Comparison of ENCODE assay signal across 8 cellular contexts in genomic region chr17:67431210-67432015, GRCh38. TPM values are rescaled to one million over a fixed set of nuclear protein-coding genes. Genes with fewer than 3 reads are reported as not detected.
DNase-seq lines count a peak whose midpoint lies in the region; ATAC-seq and TF ChIP-seq lines count a peak whose summit lies in the region.

No MANE protein-coding gene starts in this region.

- no peaks in the 10 kb centered on the region for H3K9me3 ChIP-seq in hepatocyte (ENCODE audit: low read depth)
- H3K9me3 ChIP-seq in tibial nerve: no peaks in the 10 kb centered on the region
- H3K9me3 ChIP-seq in MM.1S (replicated peaks; ENCODE audit: insufficient read depth, low read length): no peaks in the 10 kb centered on the region

- H3K27me3 ChIP-seq in hepatocyte (no peaks in the 10 kb centered on the region), tibial nerve (no peaks in the 10 kb centered on the region), MM.1S (replicated peaks; ENCODE audit: insufficient read depth, low read length) (no peaks in the 10 kb centered on the region)

- H3K9ac ChIP-seq in MM.1S (ENCODE audit: low read length): no peak overlapping the region

- ATAC-seq in HG02852 (IDR thresholded peaks at IDR 0.05; ENCODE audit: unreplicated experiment) (peak; percentile 54), GM21717 (IDR thresholded peaks at IDR 0.05; ENCODE audit: unreplicated experiment) (no peak)
- peak; percentile 69 for ATAC-seq in activated CD8-positive, alpha-beta T cell treated with anti-CD3 and anti-CD28 coated beads for 36 hours

- peaks cover 3% of the 10 kb centered on the region for H3K9me3 Mint-ChIP-seq in activated CD8-positive, alpha-beta T cell treated with anti-CD3 and anti-CD28 coated beads for 36 hours

- WGBS in hepatocyte (ENCODE audit: low lambda C conversion rate, missing lambda C conversion rate): 77% methylated on average over 10 of the region's 10 CpGs
- WGBS in tibial nerve, 2 donors: 73 to 74% methylated on average over 10 of the region's 10 CpGs

- TF ChIP-seq CTCF in AG10803 (conservative IDR thresholded peaks at IDR 0.05; ENCODE audit: low read length) (no peak), hepatocyte (IDR thresholded peaks at IDR 0.05; ENCODE audit: poor library complexity) (no peak), tibial nerve (IDR thresholded peaks at IDR 0.05) (no peak), MM.1S (IDR thresholded peaks at IDR 0.05; ENCODE audit: low read length) (no peak)
- TF ChIP-seq CTCF in activated CD8-positive, alpha-beta T cell treated with anti-CD3 and anti-CD28 coated beads for 36 hours (IDR thresholded peaks at IDR 0.05): no peak

- H3F3A ChIP-seq in MM.1S (ENCODE audit: insufficient read depth, low read length): no peaks in the 10 kb centered on the region

- DNase-seq in AG10803 (ENCODE audit: low read depth): peak; percentile 87
- DNase-seq in activated CD8-positive, alpha-beta T cell treated with anti-CD3 and anti-CD28 coated beads for 36 hours: peak; percentile 36
- DNase-seq in hepatocyte (ENCODE audit: low spot score): peak; percentile 31
- DNase-seq in tibial nerve (ENCODE audit: low spot score in 2 of 2): no peak
- no peak for DNase-seq in NCI-H2171 treated with DMSO at 0.1 percent for 48 hours (lab: John Stamatoyannopoulos, UW)
- DNase-seq in MM.1S: no peak

- no peaks in the 10 kb centered on the region for H4K20me1 ChIP-seq in hepatocyte (ENCODE audit: insufficient read depth, poor library complexity, severe bottlenecking)
- H4K20me1 ChIP-seq in MM.1S (ENCODE audit: insufficient read depth, low read length): no peaks in the 10 kb centered on the region

- H2AFZ ChIP-seq in hepatocyte: no peak overlapping the region
- no peak overlapping the region for H2AFZ ChIP-seq in MM.1S (ENCODE audit: low read length)

- CTCF ChIA-PET in activated CD8-positive, alpha-beta T cell treated with anti-CD3 and anti-CD28 coated beads for 36 hours (lab: Charles Lee): interaction anchor here (0.9 to 6.6 kb wide), 10 partner anchors 9 to 57 kb away, joined by 3 to 52 read pairs (median 8); partner anchors contain the start of gene PITPNC1

- peak overlapping the region; percentile 84 for H3K27ac Mint-ChIP-seq in activated CD8-positive, alpha-beta T cell treated with anti-CD3 and anti-CD28 coated beads for 36 hours

- H3K27ac ChIP-seq in hepatocyte (peak overlapping the region; percentile 41), tibial nerve (no peak overlapping the region), MM.1S (ENCODE audit: low read length) (no peak overlapping the region)

- intact Hi-C loops in activated CD8-positive, alpha-beta T cell treated with anti-CD3 and anti-CD28 coated beads for 36 hours (cut with micrococcal nuclease): loop anchor here (2.0 to 5.0 kb wide), 3 partner anchors 41 to 54 kb away; partner anchors contain the start of gene PITPNC1

- H3K27me3 Mint-ChIP-seq in activated CD8-positive, alpha-beta T cell treated with anti-CD3 and anti-CD28 coated beads for 36 hours: no peaks in the 10 kb centered on the region

- peak overlapping the region; percentile 26 for H3K4me2 ChIP-seq in hepatocyte
- no peak overlapping the region for H3K4me2 ChIP-seq in MM.1S (ENCODE audit: low read depth, low read length)

- no peaks in the 10 kb centered on the region for H3K9me2 ChIP-seq in hepatocyte (replicated peaks; ENCODE audit: insufficient read depth)
- no peaks in the 10 kb centered on the region for H3K9me2 ChIP-seq in MM.1S (replicated peaks; ENCODE audit: insufficient read depth, low read length)

- no peak for TF ChIP-seq POLR2A in tibial nerve (IDR thresholded peaks at IDR 0.05)

- H3K79me2 ChIP-seq in hepatocyte: no peaks in the 10 kb centered on the region
- no peaks in the 10 kb centered on the region for H3K79me2 ChIP-seq in MM.1S (ENCODE audit: low read length)

- peaks cover 8% of the 10 kb centered on the region for H3K36me3 Mint-ChIP-seq in activated CD8-positive, alpha-beta T cell treated with anti-CD3 and anti-CD28 coated beads for 36 hours (ENCODE audit: low read depth)

- H3K4me3 Mint-ChIP-seq in activated CD8-positive, alpha-beta T cell treated with anti-CD3 and anti-CD28 coated beads for 36 hours: peak overlapping the region; percentile 6

- peaks cover 69% of the 10 kb centered on the region for H3K4me1 Mint-ChIP-seq in activated CD8-positive, alpha-beta T cell treated with anti-CD3 and anti-CD28 coated beads for 36 hours (ENCODE audit: low read depth)

- POLR2A ChIA-PET in activated CD8-positive, alpha-beta T cell treated with anti-CD3 and anti-CD28 coated beads for 36 hours (lab: Charles Lee): interaction anchor here (0.6 to 6.0 kb wide), 15 partner anchors 10 to 53 kb away, joined by 3 to 57 read pairs (median 6); no protein-coding TSS in a partner anchor

- no peak for TF ChIP-seq EP300 in tibial nerve (IDR thresholded peaks at IDR 0.05)

- no peaks in the 10 kb centered on the region for H3K36me3 ChIP-seq in hepatocyte (replicated peaks; ENCODE audit: insufficient read depth, low read depth)
- H3K36me3 ChIP-seq in tibial nerve: no peaks in the 10 kb centered on the region
- H3K36me3 ChIP-seq in MM.1S (replicated peaks; ENCODE audit: insufficient read depth, low read length): no peaks in the 10 kb centered on the region

- H3K4me3 ChIP-seq in AG10803 (ENCODE audit: low read length) (no peak overlapping the region; the same call in 1 of the 2 replicates), hepatocyte (no peak overlapping the region), tibial nerve (no peak overlapping the region), MM.1S (ENCODE audit: low read length) (no peak overlapping the region)

- H3K4me1 ChIP-seq in hepatocyte (ENCODE audit: insufficient read depth) (no peaks in the 10 kb centered on the region), tibial nerve (peaks cover 0 to 3% (median 0%) of the 10 kb centered on the region in 4 donors), MM.1S (ENCODE audit: low read length) (0 out of 2 replicates have a peak, but pooled peaks cover 3% of the 10 kb centered on the region)

RNA-seq across cellular contexts. Expression of gene PITPNC1, which starts 54.3 kb away (rescaled TPM):
- 10 to 100 TPM; 51.8 to 56.3 TPM for total RNA-seq in activated CD8-positive, alpha-beta T cell treated with anti-CD3 and anti-CD28 coated beads for 36 hours
- 4.6 and 8.3 TPM in 2 replicates for total RNA-seq in hepatocyte
- polyA plus RNA-seq in hepatocyte: 8.1 and 9.3 TPM in 2 replicates
- total RNA-seq in tibial nerve: 10 to 100 TPM in 2 of 4 donors, 1 to 10 TPM in 2; 8.0 to 20.4 (median 9.6) TPM

Comparison
In these comparisons a context has a peak if more than half of its experiments do, and no peak if none do; other contexts are left out.
1. DNase-seq: peak in AG10803 (single experiment), activated CD8-positive, alpha-beta T cell treated with anti-CD3 and anti-CD28 coated beads for 36 hours (single experiment) and hepatocyte (single experiment); none in tibial nerve (0 of 2), NCI-H2171 treated with DMSO at 0.1 percent for 48 hours (single experiment) and MM.1S (single experiment).